In the genomic region with DNA sequence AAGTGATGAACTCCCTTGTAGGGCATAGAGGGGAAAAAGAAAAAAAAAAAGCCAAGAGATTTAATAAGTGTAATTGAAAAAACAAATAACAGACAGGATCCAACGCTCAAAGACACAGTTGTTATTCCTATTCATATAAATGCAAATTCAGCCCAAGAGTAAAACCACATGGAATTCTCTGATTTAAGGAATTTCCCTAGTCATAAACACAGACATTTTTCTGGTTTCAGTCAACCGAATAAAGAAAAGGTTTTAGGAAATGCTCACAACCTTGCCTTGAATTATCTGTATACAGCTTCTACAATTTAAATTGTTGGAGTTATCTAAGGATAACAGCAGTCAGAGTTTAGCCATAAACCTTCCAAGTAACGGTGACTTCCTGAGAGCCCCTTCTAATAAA, we compare ENCODE assay signal across 18 cellular contexts.
"Had no signal": no experiment of that assay in that cellular context is flagged by ENCODE, and none has a peak within 500 bp of the region (broad histone marks: within the 10 kb centered on the region; RNA-seq: fewer than 3 reads in every experiment).

No MANE protein-coding gene starts in this region.

- H3K9me3 ChIP-seq: colonic mucosa, gastrocnemius medialis, left lung, mucosa of descending colon, ovary, right lobe of liver, testis had no signal

- H3K36me3 ChIP-seq: brain microvascular endothelial cell, colonic mucosa, gastrocnemius medialis, left lung, ovary, right lobe of liver had no signal

- H3K4me1 ChIP-seq: colonic mucosa, gastrocnemius medialis, left lung, right lobe of liver, testis had no signal

- DNase-seq: activated CD4-positive, alpha-beta T cell treated with anti-CD3 and anti-CD28 coated beads for 36 hours; activated CD4-positive, alpha-beta T cell treated with anti-CD3 and anti-CD28 coated beads, Interleukin-2, amount 50 U/mL, for 48 hours; activated gamma-delta T cell; amniotic stem cell; brain microvascular endothelial cell; central memory CD4-positive, alpha-beta T cell; colonic mucosa; erythroblast; gastrocnemius medialis; head of caudate nucleus; left lung; mucosa of descending colon; naive B cell; ovary; right lobe of liver; small intestine; stimulated activated CD4-positive, alpha-beta T cell treated with anti-CD3 and anti-CD28 coated beads, Interleukin-4, amount 100 ng/mL, for 1 hour; testis had no signal

- H3K4me3 ChIP-seq: colonic mucosa, gastrocnemius medialis, left lung, mucosa of descending colon, ovary, right lobe of liver, testis had no signal

- H3K27me3 ChIP-seq: brain microvascular endothelial cell, colonic mucosa, gastrocnemius medialis, left lung, ovary, right lobe of liver, testis had no signal

- H3K27ac ChIP-seq: brain microvascular endothelial cell, colonic mucosa, gastrocnemius medialis, left lung, ovary, right lobe of liver, testis had no signal
